16 cellular contexts compared by ENCODE assay signal in genomic region chr10:104054430-104054829, GRCh38. TPM values are rescaled to one million over a fixed set of nuclear protein-coding genes. Genes with fewer than 3 reads are reported as not detected.
DNase-seq lines count a peak whose midpoint lies in the region; ATAC-seq, FAIRE-seq and TF ChIP-seq lines count a peak whose summit lies in the region.
"Had no signal": no experiment of that assay in that cellular context is flagged by ENCODE, and none has a peak within 500 bp of the region (broad histone marks: within the 10 kb centered on the region; RNA-seq: fewer than 3 reads in every experiment).

No MANE protein-coding gene starts in this region.

- H3K36me3 ChIP-seq in adipocyte (ENCODE audit: control insufficient read depth, insufficient read depth, low read length, severe bottlenecking): no peaks in the 10 kb centered on the region
- peaks cover 50 to 88% of the 10 kb centered on the region in 2 experiments for H3K36me3 ChIP-seq in keratinocyte (ENCODE audit: control insufficient read depth in 2 of 2, extremely low read depth in 1 of 2, insufficient read depth in 2 of 2, low read length in 2 of 2)
- no peaks in the 10 kb centered on the region for H3K36me3 ChIP-seq in mesenchymal stem cell (ENCODE audit: control insufficient read depth in 1 of 2, insufficient read depth in 2 of 2, low read depth in 1 of 2, low read length in 2 of 2)
- H3K36me3 ChIP-seq: ovary, uterus had no signal

- peaks cover 3% of the 10 kb centered on the region for H3K9me1 ChIP-seq in keratinocyte (ENCODE audit: control insufficient read depth, extremely low read depth, insufficient read depth, low read length)

- no peak overlapping the region for H4K8ac ChIP-seq in mesenchymal stem cell (ENCODE audit: low read length)

- H3K4me3 ChIP-seq in adipocyte (ENCODE audit: low read length) (no peak overlapping the region), keratinocyte (ENCODE audit: control insufficient read depth in 2 of 3, extremely low read depth in 1 of 3, insufficient read depth in 2 of 3, low read depth in 1 of 3, low read length in 3 of 3) (no peak overlapping the region), mesenchymal stem cell (ENCODE audit: insufficient read depth in 1 of 2, low read depth in 1 of 2, low read length in 2 of 2) (no peak overlapping the region)
- H3K4me3 ChIP-seq: ovary, uterus had no signal

- WGBS in mesenchymal stem cell: 67% methylated on average over 8 of the region's 8 CpGs

- H3K9me3 ChIP-seq in adipocyte (ENCODE audit: control insufficient read depth, low read length): no peaks in the 10 kb centered on the region
- no peaks in the 10 kb centered on the region for H3K9me3 ChIP-seq in keratinocyte (ENCODE audit: control insufficient read depth, low read depth, low read length)
- H3K9me3 ChIP-seq in mesenchymal stem cell (ENCODE audit: control insufficient read depth, low read length): no peaks in the 10 kb centered on the region
- H3K9me3 ChIP-seq: ovary, uterus had no signal

- peak; percentile 73 for FAIRE-seq in keratinocyte (lab: Jason Lieb, UNC)

- H3K79me2 ChIP-seq in keratinocyte (ENCODE audit: control insufficient read depth, insufficient read depth, low read length): peaks cover 6% of the 10 kb centered on the region

- no peak overlapping the region for H2BK5ac ChIP-seq in mesenchymal stem cell (ENCODE audit: low read depth, low read length, poor library complexity, severe bottlenecking)

- no peak overlapping the region for H3K4ac ChIP-seq in mesenchymal stem cell (ENCODE audit: low read depth in 1 of 2, low read length in 2 of 2)

- DNase-seq in AG08396 (ENCODE audit: low spot score) (peak; percentile 89), HS-5 (ENCODE audit: low read depth) (peak; percentile 87), adipocyte (ENCODE audit: low read depth) (peak; percentile 55), keratinocyte (ENCODE audit: low read depth, low spot score) (peak; percentile 58), MV-4-11 (lab: John Stamatoyannopoulos, UW) (no peak), mesenchymal stem cell (no peak)
- DNase-seq: activated CD4-positive, alpha-beta T cell treated with anti-CD3 and anti-CD28 coated beads, Interleukin-2, amount 50 U/mL, for 4 hours; GDM1; NCI-H1930; ovary; T-helper 2 cell; uterus had no signal

- H2BK120ac ChIP-seq in mesenchymal stem cell (ENCODE audit: low read depth, low read length): no peak overlapping the region

- no peak overlapping the region for H3K23ac ChIP-seq in mesenchymal stem cell (ENCODE audit: low read length in 2 of 2)

- no peak overlapping the region for H3K18ac ChIP-seq in mesenchymal stem cell (ENCODE audit: low read depth in 1 of 2, low read length in 2 of 2)

- no peak for TF ChIP-seq CTCF in keratinocyte (optimal IDR thresholded peaks at IDR 0.05 in 1 of 3, IDR thresholded peaks at IDR 0.05 in 1 of 3, conservative IDR thresholded peaks at IDR 0.05 in 1 of 3; ENCODE audit: extremely low read depth in 1 of 3, insufficient read depth in 2 of 3, low read length in 3 of 3)

- no peak overlapping the region for H4K91ac ChIP-seq in mesenchymal stem cell (ENCODE audit: low read length)

- H3K4me2 ChIP-seq in keratinocyte (ENCODE audit: control insufficient read depth, extremely low read depth, insufficient read depth, low read depth, low read length) (peak overlapping the region; percentile 24), mesenchymal stem cell (ENCODE audit: low read length, poor library complexity, severe bottlenecking) (no peak overlapping the region)
- H3K4me2 ChIP-seq: KMS-11 had no signal

- H2BK15ac ChIP-seq in mesenchymal stem cell (ENCODE audit: low read depth, poor library complexity, severe bottlenecking): no peak overlapping the region

- H3K79me1 ChIP-seq in mesenchymal stem cell (replicated peaks; ENCODE audit: low read length, poor library complexity, severe bottlenecking): no peaks in the 10 kb centered on the region

- dilution Hi-C loops in keratinocyte (cut with MboI; ENCODE audit: extremely low pct_ligation_motif_present, low sequenced_read_pairs): no loop called here

- H2AFZ ChIP-seq in keratinocyte (ENCODE audit: control insufficient read depth, low read length): no peak overlapping the region
- H2AFZ ChIP-seq in mesenchymal stem cell (ENCODE audit: low read depth, low read length): no peak overlapping the region

- peak overlapping the region; percentile 47 for H3K27ac ChIP-seq in keratinocyte (ENCODE audit: control insufficient read depth, insufficient read depth, low read length)
- H3K27ac ChIP-seq in mesenchymal stem cell (ENCODE audit: low read length, poor library complexity, severe bottlenecking): no peak overlapping the region
- H3K27ac ChIP-seq: C4-2B, KMS-11, ovary, uterus had no signal

- no peak for ATAC-seq in GM19397 (IDR thresholded peaks at IDR 0.05; ENCODE audit: unreplicated experiment)
- no peak for ATAC-seq in HG03097 (IDR thresholded peaks at IDR 0.05; ENCODE audit: low FRiP score, unreplicated experiment)

- H2AK5ac ChIP-seq in mesenchymal stem cell (ENCODE audit: low read length, severe bottlenecking): no peak overlapping the region

- peaks cover 9% of the 10 kb centered on the region for H3K4me1 ChIP-seq in adipocyte (ENCODE audit: control insufficient read depth, insufficient read depth, low read length)
- peaks cover 71% of the 10 kb centered on the region for H3K4me1 ChIP-seq in keratinocyte (ENCODE audit: control insufficient read depth, extremely low read depth, insufficient read depth, low read length)
- H3K4me1 ChIP-seq in mesenchymal stem cell (ENCODE audit: control insufficient read depth, insufficient read depth, low read depth, low read length): peaks cover 3% of the 10 kb centered on the region
- H3K4me1 ChIP-seq: uterus had no signal

- no peak overlapping the region for H2BK12ac ChIP-seq in mesenchymal stem cell (ENCODE audit: low read length in 2 of 2)

- no peak overlapping the region for H3K14ac ChIP-seq in mesenchymal stem cell (ENCODE audit: low read length in 2 of 2)

- no peak overlapping the region for H3K9ac ChIP-seq in adipocyte (ENCODE audit: low read length)
- no peak overlapping the region for H3K9ac ChIP-seq in keratinocyte (ENCODE audit: control insufficient read depth, extremely low read depth, insufficient read depth, low read length)
- H3K9ac ChIP-seq in mesenchymal stem cell (ENCODE audit: low read length): no peak overlapping the region
- H3K9ac ChIP-seq: KMS-11 had no signal

- no peaks in the 10 kb centered on the region for H3K27me3 ChIP-seq in adipocyte (replicated peaks; ENCODE audit: control insufficient read depth, insufficient read depth, low read length)
- H3K27me3 ChIP-seq in keratinocyte (ENCODE audit: control insufficient read depth, extremely low read depth, insufficient read depth, low read length): no peaks in the 10 kb centered on the region
- no peaks in the 10 kb centered on the region for H3K27me3 ChIP-seq in mesenchymal stem cell (ENCODE audit: control insufficient read depth in 1 of 2, insufficient read depth in 1 of 2, low read length in 2 of 2)
- H3K27me3 ChIP-seq: ovary, uterus had no signal

- H4K20me1 ChIP-seq in keratinocyte (ENCODE audit: control insufficient read depth, extremely low read depth, insufficient read depth, low read length): no peaks in the 10 kb centered on the region

RNA-seq across cellular contexts. Expression of gene COL17A1, which starts 31.2 kb away (rescaled TPM):
- polyA plus RNA-seq in keratinocyte: 2,386 to 3,374 TPM (median 2,587 TPM) in 3 replicates
- polyA plus RNA-seq in keratinocyte (2011; ENCODE audit: low read depth): 1,575 TPM
- polyA plus RNA-seq in keratinocyte (2011; cell fraction: cytosol; rRNA removed): 607 and 731 TPM in 2 replicates
- polyA plus RNA-seq in keratinocyte (2011; cell fraction: nucleus; rRNA removed): 5,094 and 5,558 TPM in 2 replicates
- polyA plus RNA-seq in keratinocyte (2012; ENCODE audit: low replicate concordance): 1,046 and 1,745 TPM in 2 replicates
- 1,846 to 2,703 TPM (median 1,967 TPM) in 3 replicates for polyA minus RNA-seq in keratinocyte
- polyA minus RNA-seq in keratinocyte (2011; cell fraction: cytosol; rRNA and poly(A)+ RNA removed): 838 TPM
- polyA minus RNA-seq in keratinocyte (2011; cell fraction: nucleus; rRNA and poly(A)+ RNA removed): 2,909 and 4,339 TPM in 2 replicates
- polyA plus RNA-seq in mesenchymal stem cell (2013, experiment 1 of 2): 0.01 TPM
- not detected for polyA plus RNA-seq in mesenchymal stem cell (2013, experiment 2 of 2)

Comparison
In these comparisons a context has a peak if more than half of its experiments do, and no peak if none do; other contexts are left out.
1. DNase-seq: peak in AG08396 (single experiment), HS-5 (single experiment), adipocyte (single experiment) and keratinocyte (single experiment); none in MV-4-11 (single experiment) and mesenchymal stem cell (single experiment).